ENCODE assay signal across 1 cellular context in genomic region chr19:38670921-38671398, GRCh38.
A peak's percentile ranks its signal among the peaks of the same experiment; 100 is the strongest.
TF ChIP-seq lines count a peak whose summit lies in the region.

No MANE protein-coding gene starts in this region.

TF ChIP-seq in HepG2, 621 proteins besides CTCF, POLR2A, EP300 and RAD21 (continued from another document and continues in another):
- TF ChIP-seq SP140L (CRISPR knock-in tag; IDR thresholded peaks at IDR 0.05; ENCODE audit: borderline replicate concordance) (no peak), GTF2F1 (IDR thresholded peaks at IDR 0.05; ENCODE audit: low read length) (no peak), ZNF749 (CRISPR knock-in tag; IDR thresholded peaks at IDR 0.05; ENCODE audit: borderline replicate concordance) (no peak), ZFAT (CRISPR knock-in tag; conservative IDR thresholded peaks at IDR 0.05) (no peak), MTF2 (CRISPR knock-in tag; IDR thresholded peaks at IDR 0.05; ENCODE audit: borderline replicate concordance) (no peak), ZBTB39 (CRISPR knock-in tag; IDR thresholded peaks at IDR 0.05) (no peak), SCMH1 (CRISPR knock-in tag; IDR thresholded peaks at IDR 0.05; ENCODE audit: borderline replicate concordance) (no peak), ZNF672 (CRISPR knock-in tag; IDR thresholded peaks at IDR 0.05) (no peak), HDAC2 (CRISPR knock-in tag; IDR thresholded peaks at IDR 0.05) (0 out of 2 replicates have a peak, but pooled peaks have one; percentile 35), ZNF75D (CRISPR knock-in tag; IDR thresholded peaks at IDR 0.05; ENCODE audit: borderline replicate concordance) (no peak), NFYC (CRISPR knock-in tag; IDR thresholded peaks at IDR 0.05) (no peak), PATZ1 (CRISPR knock-in tag; IDR thresholded peaks at IDR 0.05) (0 out of 2 replicates have a peak, but pooled peaks have one; percentile 20), BATF2 (CRISPR knock-in tag; IDR thresholded peaks at IDR 0.05) (no peak), ZNF775 (CRISPR knock-in tag; IDR thresholded peaks at IDR 0.05; ENCODE audit: borderline replicate concordance) (no peak), ZNF776 (CRISPR knock-in tag; IDR thresholded peaks at IDR 0.05) (no peak), ZNF577 (CRISPR knock-in tag; IDR thresholded peaks at IDR 0.05; ENCODE audit: borderline replicate concordance, low read depth) (no peak), HNF1B (CRISPR knock-in tag; IDR thresholded peaks at IDR 0.05) (no peak), FIP1L1 (IDR thresholded peaks at IDR 0.05; ENCODE audit: borderline replicate concordance, insufficient read depth, low read depth, low read length) (no peak), ZNF484 (CRISPR knock-in tag; IDR thresholded peaks at IDR 0.05; ENCODE audit: borderline replicate concordance, low read depth) (no peak), FOXO1 (CRISPR knock-in tag; IDR thresholded peaks at IDR 0.05) (no peak), ZNF839 (CRISPR knock-in tag; IDR thresholded peaks at IDR 0.05; ENCODE audit: borderline replicate concordance) (no peak), RAD51 (IDR thresholded peaks at IDR 0.05; ENCODE audit: borderline replicate concordance) (no peak), ZNF331 (CRISPR knock-in tag; IDR thresholded peaks at IDR 0.05) (peak; percentile 17; the same call in 1 of the 2 replicates), CERS6 (CRISPR knock-in tag; IDR thresholded peaks at IDR 0.05) (no peak), ZNF660 (CRISPR knock-in tag; IDR thresholded peaks at IDR 0.05; ENCODE audit: borderline replicate concordance, low read depth) (no peak), ZNF556 (CRISPR knock-in tag; IDR thresholded peaks at IDR 0.05; ENCODE audit: borderline replicate concordance) (no peak), ZNF121 (CRISPR knock-in tag; IDR thresholded peaks at IDR 0.05) (no peak), ATF4 (CRISPR knock-in tag; IDR thresholded peaks at IDR 0.05) (no peak), ZBTB26 (CRISPR knock-in tag; IDR thresholded peaks at IDR 0.05; ENCODE audit: borderline replicate concordance) (no peak), ZNF382 (CRISPR knock-in tag; IDR thresholded peaks at IDR 0.05; ENCODE audit: borderline replicate concordance) (no peak), SSRP1 (CRISPR knock-in tag; IDR thresholded peaks at IDR 0.05) (no peak), MZF1 (CRISPR knock-in tag; IDR thresholded peaks at IDR 0.05; ENCODE audit: borderline replicate concordance) (no peak), ZNF629 (CRISPR knock-in tag; conservative IDR thresholded peaks at IDR 0.05) (no peak), ZNF142 (CRISPR knock-in tag; IDR thresholded peaks at IDR 0.05) (no peak), ERF (CRISPR knock-in tag; IDR thresholded peaks at IDR 0.05) (no peak), ELF4 (CRISPR knock-in tag; IDR thresholded peaks at IDR 0.05; ENCODE audit: borderline replicate concordance) (no peak), DPF2 (CRISPR knock-in tag; IDR thresholded peaks at IDR 0.05; ENCODE audit: borderline replicate concordance, low read depth) (no peak), MLXIP (CRISPR knock-in tag; IDR thresholded peaks at IDR 0.05; ENCODE audit: borderline replicate concordance) (no peak), ZNF274 (CRISPR knock-in tag; IDR thresholded peaks at IDR 0.05) (no peak), MEF2D (CRISPR knock-in tag; IDR thresholded peaks at IDR 0.05) (no peak), ZNF709 (CRISPR knock-in tag; IDR thresholded peaks at IDR 0.05) (no peak), KLF13 (CRISPR knock-in tag; IDR thresholded peaks at IDR 0.05) (no peak), SOX5 (CRISPR knock-in tag; IDR thresholded peaks at IDR 0.05; ENCODE audit: borderline replicate concordance) (peak; percentile 48; the same call in 1 of the 2 replicates)
